Comparison of ENCODE assay signal across 8 cellular contexts in the genomic region with DNA sequence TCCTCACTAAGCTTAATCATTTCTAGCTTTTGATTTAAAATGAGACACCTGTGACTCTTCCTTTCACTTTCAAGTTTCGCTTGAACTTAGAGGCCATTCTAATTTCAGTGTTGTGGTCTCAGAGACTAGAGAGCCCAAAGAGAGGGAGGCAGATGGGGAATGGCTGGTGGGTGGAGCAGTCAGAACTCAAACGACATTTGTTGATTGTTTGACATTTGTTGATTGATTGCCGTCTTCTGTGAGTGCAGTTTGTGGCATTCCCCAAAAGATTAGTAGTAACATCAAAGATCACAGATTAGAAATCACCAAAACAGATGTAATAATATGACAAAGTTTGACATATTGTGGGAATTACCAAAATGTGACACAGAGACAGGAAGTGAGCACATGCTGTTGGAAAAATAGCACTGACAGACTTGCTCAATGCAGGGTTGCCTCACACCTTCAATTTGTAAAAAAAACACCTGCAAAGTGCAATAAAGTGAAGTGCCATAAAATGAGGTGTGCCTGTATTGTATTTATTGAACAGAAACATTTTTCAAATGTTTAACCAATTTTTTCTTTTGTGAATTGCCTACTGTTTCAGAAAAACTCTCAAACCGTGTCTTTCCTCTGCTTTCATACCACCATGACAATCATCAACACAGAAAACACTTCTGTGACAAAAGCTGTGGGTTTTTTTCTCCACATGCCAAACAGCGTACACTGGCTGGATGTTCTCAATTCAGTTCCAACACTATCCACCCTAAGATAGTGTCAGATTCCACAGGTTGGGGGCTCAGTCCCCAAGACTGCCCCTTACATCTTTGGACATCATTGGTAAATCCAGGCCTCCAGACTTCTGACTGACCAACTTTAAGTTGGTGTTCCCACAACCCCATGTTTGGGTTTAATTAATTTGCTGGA.
DNase-seq lines count a peak whose midpoint lies in the region; ATAC-seq lines count a peak whose summit lies in the region.

No MANE protein-coding gene starts in this region.

- POLR2A ChIA-PET in naive thymus-derived CD8-positive, alpha-beta T cell (lab: Charles Lee), result interaction anchor here (1.5 to 1.7 kb wide), 2 partner anchors 26 to 235 kb away, joined by 4 to 6 read pairs; a partner anchor contains a TSS

- ATAC-seq in GM18517 (IDR thresholded peaks at IDR 0.05; ENCODE audit: unreplicated experiment) (peak; percentile 87), HG02623 (IDR thresholded peaks at IDR 0.05; ENCODE audit: unreplicated experiment) (peak; percentile 84)
- peak; percentile 89 to 92 for ATAC-seq in naive thymus-derived CD8-positive, alpha-beta T cell

- H3K9me3 Mint-ChIP-seq in naive thymus-derived CD8-positive, alpha-beta T cell, result no peaks in the 10 kb centered on the region

- DNase-seq in NCI-H748 (lab: John Stamatoyannopoulos, UW; ENCODE audit: unreplicated experiment) (peak; percentile 77), NCI-H2196 treated with DMSO at 0.1 percent for 48 hours (lab: John Stamatoyannopoulos, UW; ENCODE audit: unreplicated experiment) (no peak), iPS-NIHi7 (ENCODE audit: extremely low spot score) (no peak), NCI-H1105 (lab: John Stamatoyannopoulos, UW) (no peak)
- peak; percentile 42 for DNase-seq in activated T-helper 9 cell treated with anti-CD3 and anti-CD28 coated beads, Interleukin-2, amount 50 U/mL, for 16 hours (ENCODE audit: low read depth)
- peak in 9 of 10 donors; percentile 5 to 70 (median 48) for DNase-seq in naive thymus-derived CD8-positive, alpha-beta T cell

- peak overlapping the region; percentile 85 to 99 (median 94) for H3K27ac Mint-ChIP-seq in naive thymus-derived CD8-positive, alpha-beta T cell

- H3K4me1 Mint-ChIP-seq in naive thymus-derived CD8-positive, alpha-beta T cell, result peaks cover 22 to 83% (median 63%) of the 10 kb centered on the region in 4 donors

- H3K36me3 Mint-ChIP-seq in naive thymus-derived CD8-positive, alpha-beta T cell, result no peaks in the 10 kb centered on the region

- no peaks in the 10 kb centered on the region for H3K27me3 Mint-ChIP-seq in naive thymus-derived CD8-positive, alpha-beta T cell

- H3K4me3 Mint-ChIP-seq in naive thymus-derived CD8-positive, alpha-beta T cell, result peak overlapping the region; percentile 65 to 89 (median 83)

Comparison
In these comparisons a context has a peak if more than half of its experiments do, and no peak if none do; other contexts are left out.
1. DNase-seq: peak in NCI-H748 (single experiment), activated T-helper 9 cell treated with anti-CD3 and anti-CD28 coated beads, Interleukin-2, amount 50 U/mL, for 16 hours (single experiment) and naive thymus-derived CD8-positive, alpha-beta T cell (9 of 10); none in NCI-H2196 treated with DMSO at 0.1 percent for 48 hours (single experiment), iPS-NIHi7 (single experiment) and NCI-H1105 (single experiment).
2. Peak in every context shown above with its lines, with median percentiles within 50 percentile points of each other: ATAC-seq.